In the genomic region with DNA sequence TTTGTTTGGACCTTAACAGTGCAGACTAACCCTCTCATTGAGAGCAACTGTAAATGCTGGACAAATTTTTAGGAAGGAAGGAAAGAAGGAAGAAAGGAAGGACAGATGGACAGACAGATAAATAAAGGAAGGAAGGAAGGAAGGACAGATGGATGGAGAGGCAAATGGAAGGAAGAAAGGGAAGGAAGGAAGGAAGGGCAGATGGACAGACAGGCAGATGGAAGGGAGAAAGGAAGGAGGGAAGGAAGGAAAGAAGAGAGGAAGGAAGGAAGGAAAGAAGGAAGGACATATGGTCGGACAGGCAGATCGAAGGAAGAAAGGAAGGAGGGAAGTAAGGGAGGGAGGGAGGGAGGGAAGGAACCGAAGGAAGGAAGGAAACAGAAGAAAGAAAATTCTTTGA, we compare ENCODE assay signal across 29 cellular contexts.
"Had no signal": no experiment of that assay in that cellular context is flagged by ENCODE, and none has a peak within 500 bp of the region (broad histone marks: within the 10 kb centered on the region; RNA-seq: fewer than 3 reads in every experiment).

No MANE protein-coding gene starts in this region.

- H3K4me3 Mint-ChIP-seq: stimulated activated effector memory CD8-positive, alpha-beta T cell treated with anti-CD3 and anti-CD28 coated beads, Interleukin-12 subunit alpha, Interleukin-12 subunit beta, amount 100 ng/mL, for 72 hours; stimulated activated memory B cell treated with anti-CD40 and anti-IgM and Interleukin-4, amounts not matched to agents 10 μg/mL and 1 μg/mL and 100 μg/mL, for 72 hours; stimulated activated naive B cell treated with anti-CD40 and anti-IgM and Interleukin-4, amounts not matched to agents 10 μg/mL and 1 μg/mL and 100 μg/mL, for 72 hours; stimulated activated naive CD8-positive, alpha-beta T cell treated with anti-CD3 and anti-CD28 coated beads, Interleukin-15, amount 100 ng/mL, for 72 hours; stimulated activated naive CD8-positive, alpha-beta T cell treated with anti-CD3 and anti-CD28 coated beads, Interleukin-15, Interleukin-2, amounts not matched to agents 100 ng/mL and 50 ng/mL, for 24 hours; type B pancreatic cell had no signal

- H3K36me3 ChIP-seq: stomach, suprapubic skin, thoracic aorta, thyroid gland, tibial artery, tibial nerve, transverse colon, upper lobe of left lung, upper lobe of right lung, uterus, vagina had no signal

- H3K4me1 Mint-ChIP-seq: stimulated activated effector memory CD8-positive, alpha-beta T cell treated with anti-CD3 and anti-CD28 coated beads, Interleukin-12 subunit alpha, Interleukin-12 subunit beta, amount 100 ng/mL, for 72 hours; stimulated activated memory B cell treated with anti-CD40 and anti-IgM and Interleukin-4, amounts not matched to agents 10 μg/mL and 1 μg/mL and 100 μg/mL, for 72 hours; stimulated activated naive B cell treated with anti-CD40 and anti-IgM and Interleukin-4, amounts not matched to agents 10 μg/mL and 1 μg/mL and 100 μg/mL, for 72 hours; stimulated activated naive CD8-positive, alpha-beta T cell treated with anti-CD3 and anti-CD28 coated beads, Interleukin-15, amount 100 ng/mL, for 72 hours had no signal

- H3K9me3 Mint-ChIP-seq: stimulated activated effector memory CD8-positive, alpha-beta T cell treated with anti-CD3 and anti-CD28 coated beads, Interleukin-12 subunit alpha, Interleukin-12 subunit beta, amount 100 ng/mL, for 72 hours; stimulated activated naive CD8-positive, alpha-beta T cell treated with anti-CD3 and anti-CD28 coated beads, Interleukin-15, amount 100 ng/mL, for 72 hours; stimulated activated naive CD8-positive, alpha-beta T cell treated with anti-CD3 and anti-CD28 coated beads, Interleukin-15, Interleukin-2, amounts not matched to agents 100 ng/mL and 50 ng/mL, for 24 hours; type B pancreatic cell had no signal

- H3K9me3 ChIP-seq: suprapubic skin, testis, thoracic aorta, thyroid gland, tibial artery, tibial nerve, transverse colon, upper lobe of left lung, upper lobe of right lung, uterus, vagina had no signal

- ATAC-seq: stimulated activated effector memory CD8-positive, alpha-beta T cell treated with anti-CD3 and anti-CD28 coated beads, Interleukin-12 subunit alpha, Interleukin-12 subunit beta, amount 100 ng/mL, for 72 hours; stimulated activated memory B cell treated with anti-CD40 and anti-IgM and Interleukin-4, amounts not matched to agents 10 μg/mL and 1 μg/mL and 100 μg/mL, for 72 hours; stimulated activated naive B cell treated with anti-CD40 and anti-IgM and Interleukin-4, amounts not matched to agents 10 μg/mL and 1 μg/mL and 100 μg/mL, for 72 hours; stimulated activated naive CD8-positive, alpha-beta T cell treated with anti-CD3 and anti-CD28 coated beads, Interleukin-15, amount 100 ng/mL, for 72 hours; stimulated activated naive CD8-positive, alpha-beta T cell treated with anti-CD3 and anti-CD28 coated beads, Interleukin-15, Interleukin-2, amounts not matched to agents 100 U/mL and 50 U/mL, for 24 hours; upper lobe of right lung had no signal

- FAIRE-seq: urothelium cell line had no signal

- H3K4me3 ChIP-seq: stomach, suprapubic skin, testis, thoracic aorta, thyroid gland, tibial artery, tibial nerve, transverse colon, upper lobe of left lung, upper lobe of right lung, uterus, vagina had no signal

- H3K36me3 Mint-ChIP-seq: stimulated activated effector memory CD8-positive, alpha-beta T cell treated with anti-CD3 and anti-CD28 coated beads, Interleukin-12 subunit alpha, Interleukin-12 subunit beta, amount 100 ng/mL, for 72 hours; stimulated activated memory B cell treated with anti-CD40 and anti-IgM and Interleukin-4, amounts not matched to agents 10 μg/mL and 1 μg/mL and 100 μg/mL, for 72 hours; stimulated activated naive B cell treated with anti-CD40 and anti-IgM and Interleukin-4, amounts not matched to agents 10 μg/mL and 1 μg/mL and 100 μg/mL, for 72 hours; type B pancreatic cell had no signal

- H3K27ac ChIP-seq: stomach, suprapubic skin, testis, thoracic aorta, thyroid gland, tibial artery, tibial nerve, transverse colon, upper lobe of left lung, upper lobe of right lung, uterus, vagina had no signal

- H3K27ac Mint-ChIP-seq: stimulated activated effector memory CD8-positive, alpha-beta T cell treated with anti-CD3 and anti-CD28 coated beads, Interleukin-12 subunit alpha, Interleukin-12 subunit beta, amount 100 ng/mL, for 72 hours; stimulated activated memory B cell treated with anti-CD40 and anti-IgM and Interleukin-4, amounts not matched to agents 10 μg/mL and 1 μg/mL and 100 μg/mL, for 72 hours; stimulated activated naive B cell treated with anti-CD40 and anti-IgM and Interleukin-4, amounts not matched to agents 10 μg/mL and 1 μg/mL and 100 μg/mL, for 72 hours; stimulated activated naive CD8-positive, alpha-beta T cell treated with anti-CD3 and anti-CD28 coated beads, Interleukin-15, amount 100 ng/mL, for 72 hours; stimulated activated naive CD8-positive, alpha-beta T cell treated with anti-CD3 and anti-CD28 coated beads, Interleukin-15, Interleukin-2, amounts not matched to agents 100 ng/mL and 50 ng/mL, for 24 hours; type B pancreatic cell had no signal

- H3K4me1 ChIP-seq: stomach, testis, thyroid gland, tibial artery, tibial nerve, transverse colon, upper lobe of left lung, upper lobe of right lung, uterus, vagina had no signal

- H3K27me3 ChIP-seq: testis, thyroid gland, transverse colon, upper lobe of left lung, upper lobe of right lung, uterus, vagina had no signal

- H3K27me3 Mint-ChIP-seq: stimulated activated memory B cell treated with anti-CD40 and anti-IgM and Interleukin-4, amounts not matched to agents 10 μg/mL and 1 μg/mL and 100 μg/mL, for 72 hours; stimulated activated naive CD8-positive, alpha-beta T cell treated with anti-CD3 and anti-CD28 coated beads, Interleukin-15, amount 100 ng/mL, for 72 hours had no signal

- DNase-seq: stimulated activated CD4-positive, alpha-beta T cell treated with anti-CD3 and anti-CD28 coated beads, Interleukin-2, amount 100 ng/mL, for 48 hours; stimulated activated CD4-positive, alpha-beta T cell treated with anti-CD3 and anti-CD28 coated beads, Interleukin-4, amount 100 ng/mL, for 1 hour; stimulated activated CD4-positive, alpha-beta T cell treated with anti-CD3 and anti-CD28 coated beads, Interleukin-4, amount 100 ng/mL, for 24 hours; stimulated activated CD4-positive, alpha-beta T cell treated with anti-CD3 and anti-CD28 coated beads, Interleukin-4, amount 100 ng/mL, for 4 hours; stimulated activated CD8-positive, alpha-beta memory T cell treated with anti-CD3 and anti-CD28 coated beads, Interleukin-4, amount 100 ng/mL, for 48 hours; stimulated activated naive B cell treated with anti-CD40 and anti-IgM and Interleukin-4, amounts not matched to agents 10 μg/mL and 1 μg/mL and 100 μg/mL, for 72 hours; stimulated activated naive CD4-positive, alpha-beta T cell; stimulated activated naive CD4-positive, alpha-beta T cell treated with Interleukin-2 at 50 U/mL for 16 hours; stimulated activated naive CD8-positive, alpha-beta T cell treated with anti-CD3 and anti-CD28 coated beads, Interleukin-15, amount 100 ng/mL, for 72 hours; stimulated activated naive CD8-positive, alpha-beta T cell treated with anti-CD3 and anti-CD28 coated beads, Interleukin-15, Interleukin-2, amounts not matched to agents 100 U/mL and 50 U/mL, for 24 hours; stomach; substantia nigra; testis; thyroid gland; tibial artery; transverse colon; trophoblast cell; upper lobe of left lung; upper lobe of right lung; uterus had no signal
